Comparison of ENCODE assay signal across 8 cellular contexts in the genomic region with DNA sequence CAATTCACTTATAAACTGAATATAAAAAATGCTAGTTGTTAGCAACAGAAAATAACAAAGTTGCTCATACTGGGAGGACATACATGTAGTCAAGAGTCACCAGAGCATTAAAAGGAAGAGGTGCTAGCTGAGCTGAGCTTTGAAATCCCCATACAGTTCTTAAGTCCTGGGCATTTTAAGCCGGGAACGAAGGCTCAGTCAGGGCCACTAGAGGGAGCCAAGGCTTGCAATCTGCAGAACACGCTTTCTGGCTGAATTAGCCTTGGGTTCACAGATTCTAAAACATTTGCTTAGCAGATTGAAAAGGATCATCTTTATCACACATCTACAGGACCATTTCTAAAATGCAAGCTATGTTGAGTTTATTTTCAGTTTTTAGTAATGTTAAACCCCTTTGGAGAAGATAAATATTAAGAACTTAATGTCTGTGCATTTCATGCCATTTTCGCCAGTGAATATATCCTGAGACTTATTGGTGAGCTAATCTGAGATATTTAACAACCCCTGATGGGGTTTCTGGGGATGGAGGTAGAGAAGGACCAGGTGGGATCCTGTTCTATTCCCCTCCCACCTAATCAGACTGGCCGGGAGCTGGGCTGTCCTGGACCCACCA. TPM values are rescaled to one million over a fixed set of nuclear protein-coding genes. Genes with fewer than 3 reads are reported as not detected.
DNase-seq lines count a peak whose midpoint lies in the region; ATAC-seq lines count a peak whose summit lies in the region.

No MANE protein-coding gene starts in this region.

- no peaks in the 10 kb centered on the region for H3K36me3 Mint-ChIP-seq in activated CD4-positive, alpha-beta T cell treated with anti-CD3 and anti-CD28 coated beads, Interleukin-2, amount 10 ng/mL, durations not matched to agents 24 days and 14 days (ENCODE audit: low read depth)
- H3K36me3 Mint-ChIP-seq in memory B cell: no peaks in the 10 kb centered on the region

- H3K4me3 Mint-ChIP-seq in activated CD4-positive, alpha-beta T cell treated with anti-CD3 and anti-CD28 coated beads, Interleukin-2, amount 10 ng/mL, durations not matched to agents 24 days and 14 days: no peak overlapping the region
- H3K4me3 Mint-ChIP-seq in memory B cell: no peak overlapping the region

- intact Hi-C loops in activated CD4-positive, alpha-beta T cell treated with anti-CD3 and anti-CD28 coated beads, Interleukin-2, amount 10 ng/mL, durations not matched to agents 24 days and 14 days (cut with micrococcal nuclease): loop anchor here (1.0 to 10.0 kb wide), 3 partner anchors 244 to 816 kb away; a partner anchor contains a TSS

- no peaks in the 10 kb centered on the region for H3K9me3 Mint-ChIP-seq in activated CD4-positive, alpha-beta T cell treated with anti-CD3 and anti-CD28 coated beads, Interleukin-2, amount 10 ng/mL, durations not matched to agents 24 days and 14 days
- no peaks in the 10 kb centered on the region for H3K9me3 Mint-ChIP-seq in memory B cell

- ATAC-seq in HG02623 (IDR thresholded peaks at IDR 0.05; ENCODE audit: unreplicated experiment) (peak; percentile 48), memory B cell (ENCODE audit: low read depth) (peak; percentile 97), HG03521 (IDR thresholded peaks at IDR 0.05; ENCODE audit: unreplicated experiment) (no peak)

- H3K27ac Mint-ChIP-seq in activated CD4-positive, alpha-beta T cell treated with anti-CD3 and anti-CD28 coated beads, Interleukin-2, amount 10 ng/mL, durations not matched to agents 24 days and 14 days: no peak overlapping the region
- no peak overlapping the region for H3K27ac Mint-ChIP-seq in memory B cell

- H3K27me3 Mint-ChIP-seq in activated CD4-positive, alpha-beta T cell treated with anti-CD3 and anti-CD28 coated beads, Interleukin-2, amount 10 ng/mL, durations not matched to agents 24 days and 14 days: peaks cover 11% of the 10 kb centered on the region
- H3K27me3 Mint-ChIP-seq in memory B cell: peaks cover 3% of the 10 kb centered on the region

- DNase-seq in DMS53 treated with DMSO at 0.1 percent for 48 hours (lab: John Stamatoyannopoulos, UW; ENCODE audit: unreplicated experiment): peak; percentile 66
- DNase-seq in NCI-H446 (lab: John Stamatoyannopoulos, UW): peak; percentile 50 to 80
- peak; percentile 87 for DNase-seq in activated CD4-positive, alpha-beta T cell treated with anti-CD3 and anti-CD28 coated beads, Interleukin-2, amount 10 ng/mL, durations not matched to agents 24 days and 14 days
- peak; percentile 35 for DNase-seq in effector CD4-positive, alpha-beta T cell
- peak; percentile 64 to 66 for DNase-seq in memory B cell (ENCODE audit: low spot score in 2 of 2)
- peak; percentile 71 for DNase-seq in stimulated activated CD8-positive, alpha-beta memory T cell treated with anti-CD3 and anti-CD28 coated beads, Interleukin-4, amount 100 ng/mL, for 48 hours

- H3K4me1 Mint-ChIP-seq in activated CD4-positive, alpha-beta T cell treated with anti-CD3 and anti-CD28 coated beads, Interleukin-2, amount 10 ng/mL, durations not matched to agents 24 days and 14 days: peaks cover 4% of the 10 kb centered on the region
- no peaks in the 10 kb centered on the region for H3K4me1 Mint-ChIP-seq in memory B cell

RNA-seq across cellular contexts. Expression of a gene that starts 26.3 kb away (rescaled TPM):
- 0.45 and 0.86 TPM in 2 replicates for total RNA-seq in activated CD4-positive, alpha-beta T cell treated with anti-CD3 and anti-CD28 coated beads, Interleukin-2, amount 10 ng/mL, durations not matched to agents 24 days and 14 days

Comparison
In these comparisons a context has a peak if more than half of its experiments do, and no peak if none do; other contexts are left out.
1. DNase-seq: peak in every context shown above with its lines; median percentile 87 in activated CD4-positive, alpha-beta T cell treated with anti-CD3 and anti-CD28 coated beads, Interleukin-2, amount 10 ng/mL, durations not matched to agents 24 days and 14 days; 71 in stimulated activated CD8-positive, alpha-beta memory T cell treated with anti-CD3 and anti-CD28 coated beads, Interleukin-4, amount 100 ng/mL, for 48 hours; 66 in DMS53 treated with DMSO at 0.1 percent for 48 hours; 65 in NCI-H446; 65 in memory B cell; 35 in effector CD4-positive, alpha-beta T cell.